8 cellular contexts compared by ENCODE assay signal in genomic region chr10:126598009-126598408, GRCh38.
DNase-seq lines count a peak whose midpoint lies in the region; ATAC-seq and TF ChIP-seq lines count a peak whose summit lies in the region.

No MANE protein-coding gene starts in this region.

- H3K4me1 ChIP-seq in foreskin keratinocyte: no peaks in the 10 kb centered on the region

- no peak overlapping the region for H3K27ac ChIP-seq in RWPE1
- no peak overlapping the region for H3K27ac ChIP-seq in foreskin keratinocyte

- H3K27me3 ChIP-seq in foreskin keratinocyte: no peaks in the 10 kb centered on the region

- CTCF ChIA-PET in RWPE1 (lab: Yijun Ruan, JAX): interaction anchor here (0.5 to 1.4 kb wide), 5 partner anchors 42 to 488 kb away, joined by 3 to 6 read pairs (median 4); no protein-coding TSS in a partner anchor

- peak; percentile 3 to 30 for DNase-seq in activated CD4-positive, alpha-beta T cell treated with anti-CD3 and anti-CD28 coated beads, Interleukin-2, amount 50 U/mL, for 48 hours
- DNase-seq in activated CD4-positive, alpha-beta T cell treated with anti-CD3 and anti-CD28 coated beads, Interleukin-2, amount 50 U/mL, for 1 hour: no peak
- DNase-seq in RWPE1 (ENCODE audit: low spot score) (peak; percentile 54), foreskin keratinocyte (peak in 1 of 2 donors; percentile 6), NCI-H2171 treated with DMSO at 0.1 percent for 48 hours (lab: John Stamatoyannopoulos, UW) (no peak), NCI-H128 (lab: John Stamatoyannopoulos, UW; ENCODE audit: unreplicated experiment) (no peak)
- peak; percentile 7 for DNase-seq in stimulated activated CD4-positive, alpha-beta T cell treated with anti-CD3 and anti-CD28 coated beads, Interleukin-4, amount 100 ng/mL, for 1 hour

- ATAC-seq in HG02798 (IDR thresholded peaks at IDR 0.05; ENCODE audit: poor library complexity, unreplicated experiment) (peak; percentile 64), foreskin keratinocyte (peak; percentile 44)

- TF ChIP-seq CTCF in RWPE1 (conservative IDR thresholded peaks at IDR 0.05; ENCODE audit: low read depth) (no peak), foreskin keratinocyte (conservative IDR thresholded peaks at IDR 0.05) (peak; percentile 49)

- POLR2A ChIA-PET in RWPE1 (lab: Yijun Ruan, JAX; ENCODE audit: low non-redundant PET): no interaction called here

Comparison
In these comparisons a context has a peak if more than half of its experiments do, and no peak if none do; other contexts are left out.
1. DNase-seq: peak in activated CD4-positive, alpha-beta T cell treated with anti-CD3 and anti-CD28 coated beads, Interleukin-2, amount 50 U/mL, for 48 hours (2 of 2), RWPE1 (single experiment) and stimulated activated CD4-positive, alpha-beta T cell treated with anti-CD3 and anti-CD28 coated beads, Interleukin-4, amount 100 ng/mL, for 1 hour (single experiment); none in activated CD4-positive, alpha-beta T cell treated with anti-CD3 and anti-CD28 coated beads, Interleukin-2, amount 50 U/mL, for 1 hour (single experiment), NCI-H2171 treated with DMSO at 0.1 percent for 48 hours (single experiment) and NCI-H128 (single experiment).